9 cellular contexts compared by ENCODE assay signal in the genomic region with DNA sequence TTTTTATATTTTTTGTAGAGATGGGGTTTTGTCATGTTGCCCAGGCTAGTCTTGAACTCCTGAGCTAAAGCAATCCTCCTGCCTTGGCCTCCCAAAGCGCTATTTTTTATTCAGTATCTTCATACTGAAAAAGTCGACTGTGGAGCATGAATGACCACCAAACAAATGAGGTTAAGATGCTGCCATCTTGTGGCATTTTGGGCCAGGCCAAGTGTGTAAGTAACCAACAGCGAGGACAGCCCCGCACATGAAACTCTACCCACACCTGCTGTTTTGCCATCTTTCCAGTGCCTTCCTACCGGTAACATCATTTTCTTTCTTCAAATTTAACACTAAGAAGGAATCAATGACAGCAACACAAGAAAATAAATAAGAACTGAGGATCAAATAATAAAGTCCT. TPM values are rescaled to one million over a fixed set of nuclear protein-coding genes. Genes with fewer than 3 reads are reported as not detected.
A peak's percentile ranks its signal among the peaks of the same experiment; 100 is the strongest.
DNase-seq lines count a peak whose midpoint lies in the region; ATAC-seq and TF ChIP-seq lines count a peak whose summit lies in the region.
"Had no signal": no experiment of that assay in that cellular context is flagged by ENCODE, and none has a peak within 500 bp of the region (broad histone marks: within the 10 kb centered on the region; RNA-seq: fewer than 3 reads in every experiment).

No MANE protein-coding gene starts in this region.

- H3K4me3 ChIP-seq in astrocyte of the cerebellum (ENCODE audit: low read depth, low read length) (no peak overlapping the region), esophagus squamous epithelium (no peak overlapping the region)

- H3K27me3 ChIP-seq in esophagus squamous epithelium, result no peaks in the 10 kb centered on the region

- H3K4me1 ChIP-seq in esophagus squamous epithelium, result no peaks in the 10 kb centered on the region

- no peak for ATAC-seq in HG03520 (IDR thresholded peaks at IDR 0.05; ENCODE audit: unreplicated experiment)

- DNase-seq in DMS 273 (lab: John Stamatoyannopoulos, UW; ENCODE audit: unreplicated experiment) (peak; percentile 34), DMS 273 treated with DMSO at 0.1 percent for 48 hours (lab: John Stamatoyannopoulos, UW) (no peak), MV-4-11 (lab: John Stamatoyannopoulos, UW) (peak; percentile 19), astrocyte of the cerebellum (ENCODE audit: low read depth) (no peak), myocyte (ENCODE audit: low read depth) (peak; percentile 42), retina (no peak), esophagus squamous epithelium (lab: John Stamatoyannopoulos, UW) (no peak)
- DNase-seq: activated gamma-delta T cell treated with Interleukin-2 at 50 U/mL for 16 hours had no signal

- H3K36me3 ChIP-seq in esophagus squamous epithelium, result no peaks in the 10 kb centered on the region

- H3K27ac ChIP-seq in esophagus squamous epithelium, result no peak overlapping the region

- H3K9me3 ChIP-seq in esophagus squamous epithelium, result peaks cover 0 to 13% (median 0%) of the 10 kb centered on the region in 3 donors

- in situ Hi-C loops in astrocyte of the cerebellum (cut with HindIII; ENCODE audit: low sequenced_read_pairs), result loop anchor here (10.0 kb wide), 1 partner anchor 353 kb away; no protein-coding TSS in a partner anchor

- WGBS in esophagus squamous epithelium, 2 donors, result 77 to 82% methylated on average over 5 of the region's 5 CpGs

- TF ChIP-seq POLR2A in esophagus squamous epithelium (IDR thresholded peaks at IDR 0.05), result no peak

- intact Hi-C loops in esophagus squamous epithelium (cut with DNase I), result no loop called here

- TF ChIP-seq CTCF in astrocyte of the cerebellum (IDR thresholded peaks at IDR 0.05; ENCODE audit: low read depth, low read length, missing control alignments) (peak; percentile 31), esophagus squamous epithelium (IDR thresholded peaks at IDR 0.05) (no peak)

RNA-seq across cellular contexts. Expression of a gene that starts 32.2 kb away (rescaled TPM):
- total RNA-seq in myocyte, result 2.9 and 3.7 TPM in 2 replicates
- polyA plus RNA-seq in myocyte (2012), result 2.5 TPM
- total RNA-seq in esophagus squamous epithelium, result under 1 TPM in 2 of 4 donors, not detected in 2; 0.18 to 0.19 TPM

Comparison
In these comparisons a context has a peak if more than half of its experiments do, and no peak if none do; other contexts are left out.
1. DNase-seq: peak in DMS 273 (single experiment), MV-4-11 (single experiment) and myocyte (single experiment); none in DMS 273 treated with DMSO at 0.1 percent for 48 hours (single experiment), astrocyte of the cerebellum (single experiment), retina (single experiment) and esophagus squamous epithelium (single experiment).